28 cellular contexts compared by ENCODE assay signal in genomic region chr15:73722425-73722824, GRCh38.
"Had no signal": no experiment of that assay in that cellular context is flagged by ENCODE, and none has a peak within 500 bp of the region (broad histone marks: within the 10 kb centered on the region; RNA-seq: fewer than 3 reads in every experiment).

No MANE protein-coding gene starts in this region.

- H3K36me3 ChIP-seq: stomach, suprapubic skin, thoracic aorta, thyroid gland, tibial artery, tibial nerve, transverse colon, upper lobe of left lung, upper lobe of right lung, uterus, vagina had no signal

- ATAC-seq: stimulated activated effector memory CD8-positive, alpha-beta T cell treated with anti-CD3 and anti-CD28 coated beads, Interleukin-12 subunit alpha, Interleukin-12 subunit beta, amount 100 ng/mL, for 72 hours; stimulated activated memory B cell treated with anti-CD40 and anti-IgM and Interleukin-4, amounts not matched to agents 10 μg/mL and 1 μg/mL and 100 μg/mL, for 72 hours; stimulated activated naive B cell treated with anti-CD40 and anti-IgM and Interleukin-4, amounts not matched to agents 10 μg/mL and 1 μg/mL and 100 μg/mL, for 72 hours; stimulated activated naive CD8-positive, alpha-beta T cell treated with anti-CD3 and anti-CD28 coated beads, Interleukin-15, amount 100 ng/mL, for 72 hours; stimulated activated naive CD8-positive, alpha-beta T cell treated with anti-CD3 and anti-CD28 coated beads, Interleukin-15, Interleukin-2, amounts not matched to agents 100 U/mL and 50 U/mL, for 24 hours; upper lobe of right lung had no signal

- H3K4me1 ChIP-seq: stomach, suprapubic skin, thyroid gland, transverse colon, upper lobe of left lung, upper lobe of right lung, uterus, vagina had no signal

- H3K27me3 ChIP-seq: stomach, suprapubic skin, testis, thyroid gland, tibial artery, tibial nerve, transverse colon, upper lobe of left lung, upper lobe of right lung, uterus, vagina had no signal

- H3K27ac ChIP-seq: stomach, suprapubic skin, testis, thoracic aorta, thyroid gland, tibial artery, tibial nerve, transverse colon, upper lobe of left lung, upper lobe of right lung, uterus, vagina had no signal

- DNase-seq: stimulated activated CD4-positive, alpha-beta T cell treated with anti-CD3 and anti-CD28 coated beads, Interleukin-2, amount 100 ng/mL, for 48 hours; stimulated activated CD4-positive, alpha-beta T cell treated with anti-CD3 and anti-CD28 coated beads, Interleukin-4, amount 100 ng/mL, for 1 hour; stimulated activated CD4-positive, alpha-beta T cell treated with anti-CD3 and anti-CD28 coated beads, Interleukin-4, amount 100 ng/mL, for 24 hours; stimulated activated CD4-positive, alpha-beta T cell treated with anti-CD3 and anti-CD28 coated beads, Interleukin-4, amount 100 ng/mL, for 4 hours; stimulated activated CD8-positive, alpha-beta memory T cell treated with anti-CD3 and anti-CD28 coated beads, Interleukin-4, amount 100 ng/mL, for 48 hours; stimulated activated naive B cell treated with anti-CD40 and anti-IgM and Interleukin-4, amounts not matched to agents 10 μg/mL and 1 μg/mL and 100 μg/mL, for 72 hours; stimulated activated naive CD4-positive, alpha-beta T cell; stimulated activated naive CD4-positive, alpha-beta T cell treated with Interleukin-2 at 50 U/mL for 16 hours; stimulated activated naive CD8-positive, alpha-beta T cell treated with anti-CD3 and anti-CD28 coated beads, Interleukin-15, amount 100 ng/mL, for 72 hours; stimulated activated naive CD8-positive, alpha-beta T cell treated with anti-CD3 and anti-CD28 coated beads, Interleukin-15, Interleukin-2, amounts not matched to agents 100 U/mL and 50 U/mL, for 24 hours; stomach; substantia nigra; testis; thyroid gland; tibial artery; transverse colon; trophoblast cell; upper lobe of left lung; upper lobe of right lung; uterus had no signal

- H3K4me3 ChIP-seq: stomach, suprapubic skin, testis, thoracic aorta, thyroid gland, tibial artery, tibial nerve, transverse colon, upper lobe of left lung, upper lobe of right lung, uterus, vagina had no signal

- H3K4me3 Mint-ChIP-seq: stimulated activated effector memory CD8-positive, alpha-beta T cell treated with anti-CD3 and anti-CD28 coated beads, Interleukin-12 subunit alpha, Interleukin-12 subunit beta, amount 100 ng/mL, for 72 hours; stimulated activated memory B cell treated with anti-CD40 and anti-IgM and Interleukin-4, amounts not matched to agents 10 μg/mL and 1 μg/mL and 100 μg/mL, for 72 hours; stimulated activated naive B cell treated with anti-CD40 and anti-IgM and Interleukin-4, amounts not matched to agents 10 μg/mL and 1 μg/mL and 100 μg/mL, for 72 hours; stimulated activated naive CD8-positive, alpha-beta T cell treated with anti-CD3 and anti-CD28 coated beads, Interleukin-15, amount 100 ng/mL, for 72 hours; stimulated activated naive CD8-positive, alpha-beta T cell treated with anti-CD3 and anti-CD28 coated beads, Interleukin-15, Interleukin-2, amounts not matched to agents 100 ng/mL and 50 ng/mL, for 24 hours; type B pancreatic cell had no signal

- H3K27me3 Mint-ChIP-seq: type B pancreatic cell had no signal

- H3K9me3 Mint-ChIP-seq: stimulated activated effector memory CD8-positive, alpha-beta T cell treated with anti-CD3 and anti-CD28 coated beads, Interleukin-12 subunit alpha, Interleukin-12 subunit beta, amount 100 ng/mL, for 72 hours; stimulated activated memory B cell treated with anti-CD40 and anti-IgM and Interleukin-4, amounts not matched to agents 10 μg/mL and 1 μg/mL and 100 μg/mL, for 72 hours; stimulated activated naive B cell treated with anti-CD40 and anti-IgM and Interleukin-4, amounts not matched to agents 10 μg/mL and 1 μg/mL and 100 μg/mL, for 72 hours; stimulated activated naive CD8-positive, alpha-beta T cell treated with anti-CD3 and anti-CD28 coated beads, Interleukin-15, amount 100 ng/mL, for 72 hours; stimulated activated naive CD8-positive, alpha-beta T cell treated with anti-CD3 and anti-CD28 coated beads, Interleukin-15, Interleukin-2, amounts not matched to agents 100 ng/mL and 50 ng/mL, for 24 hours; type B pancreatic cell had no signal

- H3K36me3 Mint-ChIP-seq: stimulated activated effector memory CD8-positive, alpha-beta T cell treated with anti-CD3 and anti-CD28 coated beads, Interleukin-12 subunit alpha, Interleukin-12 subunit beta, amount 100 ng/mL, for 72 hours; stimulated activated memory B cell treated with anti-CD40 and anti-IgM and Interleukin-4, amounts not matched to agents 10 μg/mL and 1 μg/mL and 100 μg/mL, for 72 hours; stimulated activated naive B cell treated with anti-CD40 and anti-IgM and Interleukin-4, amounts not matched to agents 10 μg/mL and 1 μg/mL and 100 μg/mL, for 72 hours; type B pancreatic cell had no signal

- H3K27ac Mint-ChIP-seq: stimulated activated effector memory CD8-positive, alpha-beta T cell treated with anti-CD3 and anti-CD28 coated beads, Interleukin-12 subunit alpha, Interleukin-12 subunit beta, amount 100 ng/mL, for 72 hours; stimulated activated memory B cell treated with anti-CD40 and anti-IgM and Interleukin-4, amounts not matched to agents 10 μg/mL and 1 μg/mL and 100 μg/mL, for 72 hours; stimulated activated naive B cell treated with anti-CD40 and anti-IgM and Interleukin-4, amounts not matched to agents 10 μg/mL and 1 μg/mL and 100 μg/mL, for 72 hours; stimulated activated naive CD8-positive, alpha-beta T cell treated with anti-CD3 and anti-CD28 coated beads, Interleukin-15, Interleukin-2, amounts not matched to agents 100 ng/mL and 50 ng/mL, for 24 hours; type B pancreatic cell had no signal

- H3K9me3 ChIP-seq: stomach, suprapubic skin, testis, thoracic aorta, thyroid gland, tibial artery, tibial nerve, transverse colon, upper lobe of left lung, upper lobe of right lung, uterus, vagina had no signal

- H3K4me1 Mint-ChIP-seq: stimulated activated effector memory CD8-positive, alpha-beta T cell treated with anti-CD3 and anti-CD28 coated beads, Interleukin-12 subunit alpha, Interleukin-12 subunit beta, amount 100 ng/mL, for 72 hours; stimulated activated memory B cell treated with anti-CD40 and anti-IgM and Interleukin-4, amounts not matched to agents 10 μg/mL and 1 μg/mL and 100 μg/mL, for 72 hours; stimulated activated naive B cell treated with anti-CD40 and anti-IgM and Interleukin-4, amounts not matched to agents 10 μg/mL and 1 μg/mL and 100 μg/mL, for 72 hours; stimulated activated naive CD8-positive, alpha-beta T cell treated with anti-CD3 and anti-CD28 coated beads, Interleukin-15, amount 100 ng/mL, for 72 hours had no signal
